Comparison of ENCODE assay signal across 23 cellular contexts in genomic region chrX:40077176-40077575, GRCh38.
"Had no signal": no experiment of that assay in that cellular context is flagged by ENCODE, and none has a peak within 500 bp of the region (broad histone marks: within the 10 kb centered on the region; RNA-seq: fewer than 3 reads in every experiment).

No MANE protein-coding gene starts in this region.

- H3K4me3 ChIP-seq: hepatocyte, left lung, ovary, right lobe of liver, thyroid gland had no signal

- H3K9me3 ChIP-seq: left lung, ovary, right lobe of liver, thyroid gland had no signal

- H3K27ac ChIP-seq: brain microvascular endothelial cell, hepatocyte, left lung, ovary, right lobe of liver, thyroid gland had no signal

- H3K27me3 ChIP-seq: brain microvascular endothelial cell, hepatocyte, left lung, ovary, right lobe of liver, thyroid gland had no signal

- DNase-seq: activated CD4-positive, alpha-beta T cell treated with anti-CD3 and anti-CD28 coated beads for 36 hours; activated CD4-positive, alpha-beta T cell treated with anti-CD3 and anti-CD28 coated beads, Interleukin-2, amount 50 U/mL, for 48 hours; activated gamma-delta T cell; anterior cingulate cortex; brain microvascular endothelial cell; central memory CD4-positive, alpha-beta T cell; effector memory CD4-positive, alpha-beta T cell; glutamatergic neuron; immature natural killer cell; left lung; mammary epithelial cell; natural killer cell; stimulated activated CD4-positive, alpha-beta T cell treated with anti-CD3 and anti-CD28 coated beads, Interleukin-2, amount 100 ng/mL, for 48 hours; stimulated activated CD8-positive, alpha-beta memory T cell treated with anti-CD3 and anti-CD28 coated beads, Interleukin-4, amount 100 ng/mL, for 48 hours; stimulated activated naive CD4-positive, alpha-beta T cell; substantia nigra; T-helper 9 cell; thyroid gland had no signal

- H3K36me3 ChIP-seq: ovary had no signal

- ATAC-seq: activated CD4-positive, alpha-beta T cell treated with anti-CD3 and anti-CD28 coated beads for 36 hours; esophagus mucosa; left lung; natural killer cell; right lobe of liver; WTC11 had no signal

- H3K4me2 ChIP-seq: hepatocyte had no signal
